Comparison of ENCODE assay signal across 12 cellular contexts in genomic region chr4:185479507-185479971, GRCh38. TPM values are rescaled to one million over a fixed set of nuclear protein-coding genes. Genes with fewer than 3 reads are reported as not detected.
DNase-seq lines count a peak whose midpoint lies in the region; ATAC-seq, FAIRE-seq and TF ChIP-seq lines count a peak whose summit lies in the region.
"Had no signal": no experiment of that assay in that cellular context is flagged by ENCODE, and none has a peak within 500 bp of the region (broad histone marks: within the 10 kb centered on the region; RNA-seq: fewer than 3 reads in every experiment).

No MANE protein-coding gene starts in this region.

- no peaks in the 10 kb centered on the region for H3K79me2 ChIP-seq in PC-3 (ENCODE audit: low read length)

- intact Hi-C loops in PC-3 (cut with micrococcal nuclease): no loop called here

- H3K9ac ChIP-seq in PC-3 (ENCODE audit: low read length): no peak overlapping the region

- no peaks in the 10 kb centered on the region for H3K4me1 Mint-ChIP-seq in natural killer cell treated with Interleukin-12 subunit alpha and Interleukin-12 subunit beta and Interleukin-15 and Interleukin-18, amount 100 ng/mL, for 72 hours (ENCODE audit: low read depth in 2 of 2)

- no peak overlapping the region for H3K4me3 Mint-ChIP-seq in natural killer cell treated with Interleukin-12 subunit alpha and Interleukin-12 subunit beta and Interleukin-15 and Interleukin-18, amount 100 ng/mL, for 72 hours

- no peaks in the 10 kb centered on the region for H3F3A ChIP-seq in PC-3 (ENCODE audit: low read length, unreplicated experiment)

- H3K36me3 ChIP-seq in bronchial epithelial cell (ENCODE audit: control insufficient read depth, insufficient read depth, low read length) (no peaks in the 10 kb centered on the region), PC-3 (ENCODE audit: low read depth, low read length) (no peaks in the 10 kb centered on the region)

- no peak overlapping the region for H3K27ac ChIP-seq in PC-3 (ENCODE audit: low read length)
- H3K27ac ChIP-seq: RWPE1 had no signal

- H3K4me1 ChIP-seq in PC-3 (ENCODE audit: insufficient read depth, low read length): no peaks in the 10 kb centered on the region

- peak; percentile 19 for DNase-seq in bronchial epithelial cell (ENCODE audit: low read depth)
- no peak for DNase-seq in NCI-H187 treated with DMSO at 0.1 percent for 48 hours (lab: John Stamatoyannopoulos, UW)
- DNase-seq in PC-3: no peak
- no peak for DNase-seq in GOT3 (lab: John Stamatoyannopoulos, UW)
- DNase-seq in natural killer cell treated with Interleukin-12 subunit alpha and Interleukin-12 subunit beta and Interleukin-15 and Interleukin-18, amount 100 ng/mL, for 72 hours (ENCODE audit: low spot score): no peak
- DNase-seq: activated CD8-positive, alpha-beta memory T cell treated with anti-CD3 and anti-CD28 coated beads, Interleukin-2, amount 50 U/mL, for 4 hours; nucleus accumbens had no signal

- H3K27me3 ChIP-seq in bronchial epithelial cell (ENCODE audit: control insufficient read depth, insufficient read depth, low read length) (peaks cover 1% of the 10 kb centered on the region), PC-3 (ENCODE audit: low read length) (peaks cover 16% of the 10 kb centered on the region)

- no peaks in the 10 kb centered on the region for H3K9me3 Mint-ChIP-seq in natural killer cell treated with Interleukin-12 subunit alpha and Interleukin-12 subunit beta and Interleukin-15 and Interleukin-18, amount 100 ng/mL, for 72 hours

- CTCF ChIA-PET in PC-3 (lab: Charles Lee): no interaction called here

- peaks cover 30 to 61% of the 10 kb centered on the region in 2 donors for H3K27me3 Mint-ChIP-seq in natural killer cell treated with Interleukin-12 subunit alpha and Interleukin-12 subunit beta and Interleukin-15 and Interleukin-18, amount 100 ng/mL, for 72 hours

- H4K20me1 ChIP-seq in PC-3 (ENCODE audit: low read length): no peaks in the 10 kb centered on the region

- H3K27ac Mint-ChIP-seq in natural killer cell treated with Interleukin-12 subunit alpha and Interleukin-12 subunit beta and Interleukin-15 and Interleukin-18, amount 100 ng/mL, for 72 hours: no peak overlapping the region

- no peak overlapping the region for H3K4me2 ChIP-seq in PC-3 (ENCODE audit: low read length)

- no TSS peak for BruUV-seq in PC-3 (replicated peaks; lab: Mats Ljungman, UMichigan)

- no peaks in the 10 kb centered on the region for H3K9me3 ChIP-seq in PC-3 (ENCODE audit: low read length)

- H3K4me3 ChIP-seq in bronchial epithelial cell (ENCODE audit: low read depth, low read length) (no peak overlapping the region), PC-3 (ENCODE audit: low read length) (no peak overlapping the region)

- TF ChIP-seq CTCF in bronchial epithelial cell (IDR thresholded peaks at IDR 0.05; ENCODE audit: insufficient read depth, low read length, severe bottlenecking): no peak
- no peak for TF ChIP-seq CTCF in PC-3 (conservative IDR thresholded peaks at IDR 0.05; ENCODE audit: low read depth, low read length)

- no peak for FAIRE-seq in bronchial epithelial cell (lab: Jason Lieb, UNC)
- FAIRE-seq: G401.6 had no signal

- no peak overlapping the region for H2AFZ ChIP-seq in PC-3 (ENCODE audit: low read length)

- POLR2A ChIA-PET in PC-3 (lab: Charles Lee; ENCODE audit: unreplicated experiment): no interaction called here

- no peaks in the 10 kb centered on the region for H3K9me2 ChIP-seq in PC-3 (replicated peaks; ENCODE audit: low read length)

- H3K36me3 Mint-ChIP-seq in natural killer cell treated with Interleukin-12 subunit alpha and Interleukin-12 subunit beta and Interleukin-15 and Interleukin-18, amount 100 ng/mL, for 72 hours: no peaks in the 10 kb centered on the region

- ATAC-seq in GM18520 (IDR thresholded peaks at IDR 0.05; ENCODE audit: unreplicated experiment): peak; percentile 80
- ATAC-seq in GM19463 (IDR thresholded peaks at IDR 0.05; ENCODE audit: unreplicated experiment): peak; percentile 93
- ATAC-seq in HG03045 (IDR thresholded peaks at IDR 0.05; ENCODE audit: unreplicated experiment): peak; percentile 91
- no peak for ATAC-seq in PC-3
- ATAC-seq in natural killer cell treated with Interleukin-12 subunit alpha and Interleukin-12 subunit beta and Interleukin-15 and Interleukin-18, amount 100 ng/mL, for 72 hours: no peak

RNA-seq across cellular contexts. Expression of gene CCDC110, which starts 8.0 kb away (rescaled TPM):
- under 0.01 and 0.13 TPM in 2 replicates for total RNA-seq in bronchial epithelial cell
- total RNA-seq in PC-3 (2014; rRNA removed): 0.62 TPM in 1 of 2 replicates, not detected in the other
- total RNA-seq in natural killer cell treated with Interleukin-12 subunit alpha and Interleukin-12 subunit beta and Interleukin-15 and Interleukin-18, amount 100 ng/mL, for 72 hours: not detected

RNA-seq across cellular contexts. Expression of gene UFSP2, which starts 53.8 kb away (rescaled TPM):
- total RNA-seq in bronchial epithelial cell (27.4 and 29.2 TPM in 2 replicates), PC-3 (2014; rRNA removed) (24.6 and 27.0 TPM in 2 replicates)
- 10 to 100 TPM; 22.1 to 22.7 TPM for total RNA-seq in natural killer cell treated with Interleukin-12 subunit alpha and Interleukin-12 subunit beta and Interleukin-15 and Interleukin-18, amount 100 ng/mL, for 72 hours

RNA-seq across cellular contexts. Expression of gene PDLIM3, which starts 55.8 kb away (rescaled TPM):
- 0.13 and 1.6 TPM in 2 replicates for total RNA-seq in bronchial epithelial cell
- 0.47 TPM in 1 of 2 replicates, not detected in the other for total RNA-seq in PC-3 (2014; rRNA removed)
- total RNA-seq in natural killer cell treated with Interleukin-12 subunit alpha and Interleukin-12 subunit beta and Interleukin-15 and Interleukin-18, amount 100 ng/mL, for 72 hours: not detected

Comparison
In these comparisons a context has a peak if more than half of its experiments do, and no peak if none do; other contexts are left out.
1. ATAC-seq: peak in GM18520 (single experiment), GM19463 (single experiment) and HG03045 (single experiment); none in PC-3 (single experiment) and natural killer cell treated with Interleukin-12 subunit alpha and Interleukin-12 subunit beta and Interleukin-15 and Interleukin-18, amount 100 ng/mL, for 72 hours (0 of 2).